11 cellular contexts compared by ENCODE assay signal in genomic region chr5:14720236-14720923, GRCh38. TPM values are rescaled to one million over a fixed set of nuclear protein-coding genes. Genes with fewer than 3 reads are reported as not detected.
A peak's percentile ranks its signal among the peaks of the same experiment; 100 is the strongest.
DNase-seq lines count a peak whose midpoint lies in the region; TF ChIP-seq lines count a peak whose summit lies in the region.
"Had no signal": no experiment of that assay in that cellular context is flagged by ENCODE, and none has a peak within 500 bp of the region (broad histone marks: within the 10 kb centered on the region; RNA-seq: fewer than 3 reads in every experiment).

No MANE protein-coding gene starts in this region.

- TF ChIP-seq POLR2A in stomach (IDR thresholded peaks at IDR 0.05): no peak

- WGBS in stomach, 5 donors: 93 to 98% (median 96%) methylated on average over 3 of the region's 3 CpGs

- H3K4me3 ChIP-seq in adipocyte (ENCODE audit: low read length) (no peak overlapping the region), foreskin fibroblast (ENCODE audit: low read depth in 1 of 2, low read length in 2 of 2) (no peak overlapping the region), stomach (no peak overlapping the region)
- H3K4me3 ChIP-seq: pancreas had no signal

- H3K27me3 ChIP-seq in adipocyte (replicated peaks; ENCODE audit: control insufficient read depth, insufficient read depth, low read length): no peaks in the 10 kb centered on the region
- no peaks in the 10 kb centered on the region for H3K27me3 ChIP-seq in stomach
- H3K27me3 ChIP-seq: pancreas had no signal

- no peak for TF ChIP-seq EP300 in stomach (IDR thresholded peaks at IDR 0.05)

- H3K4me1 ChIP-seq in adipocyte (ENCODE audit: control insufficient read depth, insufficient read depth, low read length): peaks cover 21% of the 10 kb centered on the region
- H3K4me1 ChIP-seq in stomach: no peaks in the 10 kb centered on the region
- H3K4me1 ChIP-seq: pancreas had no signal

- peaks cover 8% of the 10 kb centered on the region for H3K36me3 ChIP-seq in adipocyte (ENCODE audit: control insufficient read depth, insufficient read depth, low read length, severe bottlenecking)
- peaks cover 8 to 35% (median 24%) of the 10 kb centered on the region in 4 donors for H3K36me3 ChIP-seq in stomach

- no peak overlapping the region for H3K27ac ChIP-seq in stomach
- H3K27ac ChIP-seq: pancreas had no signal

- DNase-seq in AG08395 (ENCODE audit: low spot score) (peak; percentile 62), GM04503 (ENCODE audit: low read depth) (peak; percentile 38), adipocyte (ENCODE audit: low read depth) (peak; percentile 82), foreskin fibroblast (peak; percentile 56 to 69), NCI-H2196 (lab: John Stamatoyannopoulos, UW; ENCODE audit: unreplicated experiment) (no peak), C1 segment of cervical spinal cord (lab: John Stamatoyannopoulos, UW) (no peak), stomach (no peak), NCI-H146 (lab: John Stamatoyannopoulos, UW) (no peak)
- DNase-seq: amygdala, KG1, pancreas had no signal

- TF ChIP-seq CTCF in foreskin fibroblast (IDR thresholded peaks at IDR 0.05; ENCODE audit: low read depth, low read length) (no peak), stomach (IDR thresholded peaks at IDR 0.05) (no peak)

- no peak overlapping the region for H3K9ac ChIP-seq in adipocyte (ENCODE audit: low read length)

- H3K9me3 ChIP-seq in adipocyte (ENCODE audit: control insufficient read depth, low read length) (no peaks in the 10 kb centered on the region), stomach (no peaks in the 10 kb centered on the region)
- H3K9me3 ChIP-seq: pancreas had no signal

- intact Hi-C loops in stomach (cut with DNase I; ENCODE audit: low total_unique reads): no loop called here

RNA-seq across cellular contexts. Expression of gene OTULIN, which starts 55.9 kb away (rescaled TPM):
- 10 to 100 TPM in 4 of 5 donors, 1 to 10 TPM in 1; 7.0 to 47.2 (median 40.3) TPM for total RNA-seq in stomach
- polyA plus RNA-seq in stomach: 1 to 10 TPM; 2.5 to 8.7 (median 6.3) TPM

Comparison
In these comparisons a context has a peak if more than half of its experiments do, and no peak if none do; other contexts are left out.
1. DNase-seq: peak in AG08395 (single experiment), GM04503 (single experiment), adipocyte (single experiment) and foreskin fibroblast (2 of 2); none in NCI-H2196 (single experiment), C1 segment of cervical spinal cord (0 of 14), stomach (single experiment) and NCI-H146 (single experiment).